ENCODE assay signal across 8 cellular contexts in the genomic region with DNA sequence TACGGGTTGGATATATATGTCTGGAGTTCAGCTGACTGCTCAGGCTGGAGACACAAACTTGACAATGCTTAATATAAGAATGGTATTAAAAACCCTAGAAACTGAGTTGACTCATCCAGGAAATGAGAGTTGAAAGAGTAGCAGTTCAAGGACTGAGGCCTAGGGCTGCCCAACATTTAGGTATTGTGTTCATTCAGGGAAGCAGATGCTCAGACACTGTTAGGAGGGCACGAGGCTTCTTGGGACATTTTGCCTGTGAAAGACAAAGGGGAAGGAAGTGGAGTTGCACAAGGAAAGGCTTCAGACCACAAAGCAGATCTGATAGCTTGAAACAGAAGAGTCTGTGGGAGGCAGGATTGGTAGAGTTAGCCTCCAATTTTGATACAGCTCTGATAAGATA. TPM values are rescaled to one million over a fixed set of nuclear protein-coding genes. Genes with fewer than 3 reads are reported as not detected.
A peak's percentile ranks its signal among the peaks of the same experiment; 100 is the strongest.
DNase-seq lines count a peak whose midpoint lies in the region; ATAC-seq and TF ChIP-seq lines count a peak whose summit lies in the region.

No MANE protein-coding gene starts in this region.

- intact Hi-C loops in lower lobe of right lung (cut with DNase I) = no loop called here

- no peaks in the 10 kb centered on the region for H3F3A ChIP-seq in smooth muscle cell (ENCODE audit: low read depth)

- H3K9me3 ChIP-seq in lower lobe of right lung = no peaks in the 10 kb centered on the region
- no peaks in the 10 kb centered on the region for H3K9me3 ChIP-seq in smooth muscle cell (replicated peaks; ENCODE audit: low read depth)

- H3K36me3 ChIP-seq in lower lobe of right lung (no peaks in the 10 kb centered on the region), smooth muscle cell (ENCODE audit: low read depth) (no peaks in the 10 kb centered on the region)

- peak; percentile 66 for ATAC-seq in GM19025 (IDR thresholded peaks at IDR 0.05; ENCODE audit: low read depth, unreplicated experiment)
- peak; percentile 97 for ATAC-seq in HG02885 (IDR thresholded peaks at IDR 0.05; ENCODE audit: poor library complexity, unreplicated experiment)
- peak; percentile 76 to 92 for ATAC-seq in lower lobe of right lung

- H3K27ac ChIP-seq in lower lobe of right lung (no peak overlapping the region), smooth muscle cell (ENCODE audit: low read depth) (no peak overlapping the region)

- no peak overlapping the region for H3K4me2 ChIP-seq in smooth muscle cell

- H3K9ac ChIP-seq in smooth muscle cell (ENCODE audit: low read depth) = no peak overlapping the region

- no peaks in the 10 kb centered on the region for H4K20me1 ChIP-seq in smooth muscle cell (ENCODE audit: low read depth)

- no peaks in the 10 kb centered on the region for H3K27me3 ChIP-seq in lower lobe of right lung (ENCODE audit: low read depth)
- no peaks in the 10 kb centered on the region for H3K27me3 ChIP-seq in smooth muscle cell (ENCODE audit: low read depth)

- H3K4me1 ChIP-seq in lower lobe of right lung (peaks cover 6% of the 10 kb centered on the region), smooth muscle cell (ENCODE audit: low read depth) (peaks cover 5% of the 10 kb centered on the region)

- H2AFZ ChIP-seq in smooth muscle cell (ENCODE audit: low read depth) = no peak overlapping the region

- WGBS in smooth muscle cell (ENCODE audit: low lambda C conversion rate) = 61% methylated on average over 2 of the region's 2 CpGs

- no peak overlapping the region for H3K4me3 ChIP-seq in lower lobe of right lung
- no peak overlapping the region for H3K4me3 ChIP-seq in smooth muscle cell

- TF ChIP-seq CTCF in lower lobe of right lung (IDR thresholded peaks at IDR 0.05) (no peak), smooth muscle cell (IDR thresholded peaks at IDR 0.05; ENCODE audit: borderline replicate concordance, insufficient read depth, poor library complexity, severe bottlenecking) (no peak)

- DNase-seq in SIG-M5 (lab: John Stamatoyannopoulos, UW) (peak; percentile 86), lower lobe of right lung (peak; percentile 52), DMS153 (lab: John Stamatoyannopoulos, UW) (no peak), LoVo (ENCODE audit: low spot score) (no peak), smooth muscle cell (lab: John Stamatoyannopoulos, UW; ENCODE audit: unreplicated experiment) (no peak), NCI-H526 (lab: John Stamatoyannopoulos, UW) (no peak)

- H3K79me2 ChIP-seq in smooth muscle cell (ENCODE audit: low read depth) = no peaks in the 10 kb centered on the region

RNA-seq across cellular contexts. Expression of a gene that starts 52.0 kb away (rescaled TPM):
- total RNA-seq in lower lobe of right lung (3.8 TPM), smooth muscle cell (0.22 and 0.31 TPM in 2 replicates)
- polyA plus RNA-seq in smooth muscle cell = 0.65 and 3.1 TPM in 2 replicates

Comparison
In these comparisons a context has a peak if more than half of its experiments do, and no peak if none do; other contexts are left out.
1. DNase-seq: peak in SIG-M5 (single experiment) and lower lobe of right lung (single experiment); none in DMS153 (single experiment), LoVo (single experiment), smooth muscle cell (single experiment) and NCI-H526 (0 of 2).
2. Peak in every context shown above with its lines, with median percentiles within 50 percentile points of each other: ATAC-seq.